Comparison of ENCODE assay signal across 28 cellular contexts in the genomic region with DNA sequence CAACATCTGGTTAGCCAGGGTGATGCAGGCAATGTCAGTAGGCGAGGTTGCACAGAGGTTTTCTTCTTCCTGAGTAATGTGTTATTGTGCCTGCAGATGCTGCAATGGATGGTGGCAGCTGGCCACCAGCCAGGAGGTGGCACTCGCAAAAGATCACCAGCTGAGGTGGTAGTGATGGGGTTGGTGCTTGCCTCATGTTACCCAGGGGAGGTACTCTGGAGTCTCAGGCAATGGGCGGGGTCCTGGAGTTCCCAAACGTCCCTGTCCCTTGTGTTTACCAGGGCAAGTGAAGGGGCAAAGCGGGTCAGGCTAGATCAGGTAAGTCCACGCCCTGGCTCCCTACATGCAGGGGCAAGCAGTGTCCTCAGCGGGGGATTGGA. TPM values are rescaled to one million over a fixed set of nuclear protein-coding genes. Genes with fewer than 3 reads are reported as not detected.
"Had no signal": no experiment of that assay in that cellular context is flagged by ENCODE, and none has a peak within 500 bp of the region (broad histone marks: within the 10 kb centered on the region; RNA-seq: fewer than 3 reads in every experiment).

No MANE protein-coding gene starts in this region.

- H3K36me3 Mint-ChIP-seq: immature natural killer cell; natural killer cell treated with Interleukin-12 subunit alpha and Interleukin-12 subunit beta and Interleukin-15 and Interleukin-18, amount 100 ng/mL, for 72 hours; stimulated activated memory B cell treated with anti-CD40 and anti-IgM and Interleukin-4, amounts not matched to agents 10 μg/mL and 1 μg/mL and 100 μg/mL, for 72 hours had no signal

- H3K4me1 Mint-ChIP-seq: activated naive CD4-positive, alpha-beta T cell treated with anti-CD3 and anti-CD28 coated beads, Interleukin-2, amount 50 U/mL, for 24 hours; immature natural killer cell had no signal

- H3K27ac Mint-ChIP-seq: activated CD8-positive, alpha-beta T cell treated with anti-CD3 and anti-CD28 coated beads, Interleukin-2, amount 10 ng/mL, durations not matched to agents 7 days and 5 days; activated naive CD4-positive, alpha-beta T cell treated with anti-CD3 and anti-CD28 coated beads, Interleukin-2, amount 50 U/mL, for 24 hours; activated T-helper 1 cell treated with anti-CD3 and anti-CD28 coated beads, Interleukin-12 subunit alpha, Interleukin-12 subunit beta, Interleukin-2, Interleukin-4 antibody, amounts not matched to agents 30 ng/mL and 10 ng/mL and 1 ng/mL, durations not matched to agents 14 hours and 24 hours and 36 hours; dendritic cell treated with granulocyte-macrophage colony-stimulating factor and Interleukin-4, amounts not matched to agents 40 ng/mL and 50 ng/mL, for 4 days; immature natural killer cell; natural killer cell treated with Interleukin-12 subunit alpha and Interleukin-12 subunit beta and Interleukin-15 and Interleukin-18, amount 100 ng/mL, for 72 hours; stimulated activated memory B cell treated with anti-CD40 and anti-IgM and Interleukin-4, amounts not matched to agents 10 μg/mL and 1 μg/mL and 100 μg/mL, for 72 hours had no signal

- H3K9me3 ChIP-seq: adrenal gland, ascending aorta, right lobe of liver, vagina had no signal

- H3K4me3 ChIP-seq: adrenal gland, ascending aorta, right lobe of liver, smooth muscle cell, stomach, transverse colon, vagina had no signal

- H3K9me3 Mint-ChIP-seq: activated T-helper 1 cell treated with anti-CD3 and anti-CD28 coated beads, Interleukin-12 subunit alpha, Interleukin-12 subunit beta, Interleukin-2, Interleukin-4 antibody, amounts not matched to agents 30 ng/mL and 10 ng/mL and 1 ng/mL, durations not matched to agents 14 hours and 24 hours and 36 hours had no signal

- H3K4me2 ChIP-seq: smooth muscle cell had no signal

- DNase-seq: activated CD4-positive, alpha-beta T cell treated with anti-CD3 and anti-CD28 coated beads for 1 hour; activated CD4-positive, alpha-beta T cell treated with anti-CD3 and anti-CD28 coated beads, Interleukin-2, amount 50 U/mL, for 1 hour; activated CD8-positive, alpha-beta T cell treated with anti-CD3 and anti-CD28 coated beads, Interleukin-2, amount 10 ng/mL, durations not matched to agents 7 days and 5 days; activated gamma-delta T cell; brain microvascular endothelial cell; caudate nucleus; effector CD8-positive, alpha-beta T cell; foreskin keratinocyte; immature natural killer cell; midbrain; nucleus accumbens; stimulated activated CD4-positive, alpha-beta T cell treated with anti-CD3 and anti-CD28 coated beads, Interleukin-15, amount 100 ng/mL, for 24 hours; stomach; transverse colon had no signal

- H3K4me3 Mint-ChIP-seq: activated CD8-positive, alpha-beta T cell treated with anti-CD3 and anti-CD28 coated beads, Interleukin-2, amount 10 ng/mL, durations not matched to agents 7 days and 5 days; activated naive CD4-positive, alpha-beta T cell treated with anti-CD3 and anti-CD28 coated beads, Interleukin-2, amount 50 U/mL, for 24 hours; activated T-helper 1 cell treated with anti-CD3 and anti-CD28 coated beads, Interleukin-12 subunit alpha, Interleukin-12 subunit beta, Interleukin-2, Interleukin-4 antibody, amounts not matched to agents 30 ng/mL and 10 ng/mL and 1 ng/mL, durations not matched to agents 14 hours and 24 hours and 36 hours; dendritic cell treated with granulocyte-macrophage colony-stimulating factor and Interleukin-4, amounts not matched to agents 40 ng/mL and 50 ng/mL, for 4 days; immature natural killer cell; natural killer cell treated with Interleukin-12 subunit alpha and Interleukin-12 subunit beta and Interleukin-15 and Interleukin-18, amount 100 ng/mL, for 72 hours; stimulated activated memory B cell treated with anti-CD40 and anti-IgM and Interleukin-4, amounts not matched to agents 10 μg/mL and 1 μg/mL and 100 μg/mL, for 72 hours had no signal

- H3K27me3 ChIP-seq: adrenal gland, ascending aorta, foreskin keratinocyte, right lobe of liver, transverse colon, vagina had no signal

- H3K27ac ChIP-seq: adrenal gland, ascending aorta, brain microvascular endothelial cell, foreskin keratinocyte, stomach, transverse colon, vagina had no signal

- ATAC-seq: activated CD8-positive, alpha-beta T cell treated with anti-CD3 and anti-CD28 coated beads, Interleukin-2, amount 10 ng/mL, durations not matched to agents 7 days and 5 days; foreskin keratinocyte; stimulated activated memory B cell treated with anti-CD40 and anti-IgM and Interleukin-4, amounts not matched to agents 10 μg/mL and 1 μg/mL and 100 μg/mL, for 72 hours had no signal

- H3K4me1 ChIP-seq: adrenal gland, ascending aorta, foreskin keratinocyte, vagina had no signal

- H3K36me3 ChIP-seq: adrenal gland, ascending aorta, brain microvascular endothelial cell, right lobe of liver, stomach, transverse colon, vagina had no signal

RNA-seq across cellular contexts. Expression of gene CLRN3, which starts 21.1 kb away (rescaled TPM):
- total RNA-seq: activated CD8-positive, alpha-beta T cell treated with anti-CD3 and anti-CD28 coated beads, Interleukin-2, amount 10 ng/mL, durations not matched to agents 7 days and 5 days; activated T-helper 1 cell treated with anti-CD3 and anti-CD28 coated beads, Interleukin-12 subunit alpha, Interleukin-12 subunit beta, Interleukin-2, Interleukin-4 antibody, amounts not matched to agents 30 ng/mL and 10 ng/mL and 1 ng/mL, durations not matched to agents 14 hours and 24 hours and 36 hours; ascending aorta; foreskin keratinocyte; left ventricle myocardium superior; natural killer cell treated with Interleukin-12 subunit alpha and Interleukin-12 subunit beta and Interleukin-15 and Interleukin-18, amount 100 ng/mL, for 72 hours; smooth muscle cell; T-helper 2 cell treated with Interferon-gamma antibody and Interleukin-4, amounts not matched to agents 100 ng/mL and 5 ng/mL, for 36 hours; temporal lobe; vagina had no signal
- polyA plus RNA-seq: adrenal gland, esophagus, foreskin keratinocyte, immature natural killer cell, smooth muscle cell had no signal
